In genomic region chr12:79601908-79602307, GRCh38 we compare ENCODE assay signal across 29 cellular contexts.
"Had no signal": no experiment of that assay in that cellular context is flagged by ENCODE, and none has a peak within 500 bp of the region (broad histone marks: within the 10 kb centered on the region; RNA-seq: fewer than 3 reads in every experiment).

No MANE protein-coding gene starts in this region.

- H3K4me1 ChIP-seq: left lung, pancreas, prostate gland, sigmoid colon, spleen, tibial nerve, uterus had no signal

- H3K36me3 ChIP-seq: left lung, pancreas, prostate gland, sigmoid colon, spleen, tibial nerve, uterus had no signal

- H3K27me3 Mint-ChIP-seq: memory B cell; natural killer cell treated with Interleukin-12 subunit alpha and Interleukin-12 subunit beta and Interleukin-15 and Interleukin-18, amount 100 ng/mL, for 72 hours; stimulated activated memory B cell treated with anti-CD40 and anti-IgM and Interleukin-4, amounts not matched to agents 10 μg/mL and 1 μg/mL and 100 μg/mL, for 72 hours; stimulated activated naive CD8-positive, alpha-beta T cell treated with anti-CD3 and anti-CD28 coated beads, Interleukin-15, amount 100 ng/mL, for 72 hours; type B pancreatic cell had no signal

- H3K27ac ChIP-seq: left lung, pancreas, prostate gland, sigmoid colon, spleen, tibial nerve, uterus had no signal

- ATAC-seq: left colon; left lung; mucosa of descending colon; naive thymus-derived CD4-positive, alpha-beta T cell; natural killer cell treated with Interleukin-12 subunit alpha and Interleukin-12 subunit beta and Interleukin-15 and Interleukin-18, amount 100 ng/mL, for 72 hours; pancreas; right cardiac atrium; stimulated activated memory B cell treated with anti-CD40 and anti-IgM and Interleukin-4, amounts not matched to agents 10 μg/mL and 1 μg/mL and 100 μg/mL, for 72 hours; stimulated activated naive CD8-positive, alpha-beta T cell treated with anti-CD3 and anti-CD28 coated beads, Interleukin-15, amount 100 ng/mL, for 72 hours had no signal

- FAIRE-seq: islet of Langerhans, pancreas had no signal

- H3K27ac Mint-ChIP-seq: immature natural killer cell; memory B cell; naive thymus-derived CD4-positive, alpha-beta T cell; natural killer cell treated with Interleukin-12 subunit alpha and Interleukin-12 subunit beta and Interleukin-15 and Interleukin-18, amount 100 ng/mL, for 72 hours; stimulated activated memory B cell treated with anti-CD40 and anti-IgM and Interleukin-4, amounts not matched to agents 10 μg/mL and 1 μg/mL and 100 μg/mL, for 72 hours; stimulated activated naive CD8-positive, alpha-beta T cell treated with anti-CD3 and anti-CD28 coated beads, Interleukin-15, amount 100 ng/mL, for 72 hours; type B pancreatic cell had no signal

- H3K4me1 Mint-ChIP-seq: naive thymus-derived CD4-positive, alpha-beta T cell; stimulated activated memory B cell treated with anti-CD40 and anti-IgM and Interleukin-4, amounts not matched to agents 10 μg/mL and 1 μg/mL and 100 μg/mL, for 72 hours; stimulated activated naive CD8-positive, alpha-beta T cell treated with anti-CD3 and anti-CD28 coated beads, Interleukin-15, amount 100 ng/mL, for 72 hours had no signal

- H3K4me3 Mint-ChIP-seq: immature natural killer cell; memory B cell; naive thymus-derived CD4-positive, alpha-beta T cell; natural killer cell treated with Interleukin-12 subunit alpha and Interleukin-12 subunit beta and Interleukin-15 and Interleukin-18, amount 100 ng/mL, for 72 hours; stimulated activated memory B cell treated with anti-CD40 and anti-IgM and Interleukin-4, amounts not matched to agents 10 μg/mL and 1 μg/mL and 100 μg/mL, for 72 hours; stimulated activated naive CD8-positive, alpha-beta T cell treated with anti-CD3 and anti-CD28 coated beads, Interleukin-15, amount 100 ng/mL, for 72 hours; type B pancreatic cell had no signal

- H3K9me3 ChIP-seq: left lung, mucosa of descending colon, pancreas, prostate gland, sigmoid colon, spleen, tibial nerve, uterus had no signal

- H3K36me3 Mint-ChIP-seq: immature natural killer cell; naive thymus-derived CD4-positive, alpha-beta T cell; natural killer cell treated with Interleukin-12 subunit alpha and Interleukin-12 subunit beta and Interleukin-15 and Interleukin-18, amount 100 ng/mL, for 72 hours had no signal

- H3K27me3 ChIP-seq: left lung, pancreas, sigmoid colon, spleen, tibial nerve, uterus had no signal

- H3K9me3 Mint-ChIP-seq: immature natural killer cell; memory B cell; natural killer cell treated with Interleukin-12 subunit alpha and Interleukin-12 subunit beta and Interleukin-15 and Interleukin-18, amount 100 ng/mL, for 72 hours; stimulated activated memory B cell treated with anti-CD40 and anti-IgM and Interleukin-4, amounts not matched to agents 10 μg/mL and 1 μg/mL and 100 μg/mL, for 72 hours; stimulated activated naive CD8-positive, alpha-beta T cell treated with anti-CD3 and anti-CD28 coated beads, Interleukin-15, amount 100 ng/mL, for 72 hours; type B pancreatic cell had no signal

- H3K4me3 ChIP-seq: left lung, lung, mucosa of descending colon, pancreas, prostate gland, sigmoid colon, spleen, tibial nerve, uterus had no signal

- DNase-seq: hypothalamus; immature natural killer cell; kidney; left colon; left lung; midbrain; mucosa of descending colon; naive thymus-derived CD4-positive, alpha-beta T cell; pancreas; posterior cingulate gyrus; retina; right cardiac atrium; sigmoid colon; small intestine; spleen; stimulated activated CD4-positive, alpha-beta T cell treated with anti-CD3 and anti-CD28 coated beads, Interleukin-4, amount 100 ng/mL, for 4 hours; stimulated activated CD8-positive, alpha-beta memory T cell treated with anti-CD3 and anti-CD28 coated beads, Interleukin-4, amount 100 ng/mL, for 48 hours; stimulated activated naive CD4-positive, alpha-beta T cell treated with Interleukin-2 at 50 U/mL for 16 hours; stimulated activated naive CD8-positive, alpha-beta T cell treated with anti-CD3 and anti-CD28 coated beads, Interleukin-15, amount 100 ng/mL, for 72 hours; substantia nigra; uterus had no signal
